ENCODE assay signal across 8 cellular contexts in the genomic region with DNA sequence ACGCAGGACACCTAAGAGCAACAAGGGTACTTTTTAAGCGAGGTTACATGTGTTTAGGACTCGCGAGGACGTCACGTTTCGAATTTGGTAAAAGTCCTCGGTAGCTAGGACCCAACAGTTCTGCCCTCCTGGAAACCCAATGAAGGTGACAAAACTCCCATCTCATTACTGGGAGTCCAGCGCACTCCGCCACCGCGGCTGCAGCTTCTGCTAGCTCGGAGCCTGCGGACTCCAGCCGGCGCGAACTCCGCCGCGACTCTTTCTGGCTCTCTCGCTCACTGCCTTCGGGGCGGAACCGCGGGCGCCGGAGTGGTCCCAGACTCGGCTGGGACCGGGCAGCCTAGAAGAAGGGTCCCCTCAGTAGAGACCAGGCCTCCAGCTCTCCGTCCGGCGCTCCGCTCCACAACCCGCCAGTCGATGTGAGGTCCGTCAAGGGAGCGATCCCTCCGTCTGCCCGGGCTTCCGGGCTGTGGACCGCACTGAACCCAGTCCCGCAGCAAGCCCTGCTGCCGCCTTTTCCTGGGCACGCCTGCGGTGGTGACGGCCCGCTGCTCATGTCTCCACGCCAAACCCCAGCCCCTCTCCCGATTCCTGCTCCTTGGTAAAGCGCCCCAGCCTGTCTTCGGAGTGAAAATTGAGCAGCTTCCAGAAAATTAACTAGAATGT. TPM values are rescaled to one million over a fixed set of nuclear protein-coding genes. Genes with fewer than 3 reads are reported as not detected.
A peak's percentile ranks its signal among the peaks of the same experiment; 100 is the strongest.
DNase-seq lines count a peak whose midpoint lies in the region; ATAC-seq and TF ChIP-seq lines count a peak whose summit lies in the region.

No MANE protein-coding gene starts in this region.

- peak in 1 of 2 donors; percentile 15 for ATAC-seq in activated T-cell treated with anti-CD3 and anti-CD28 coated beads, Interleukin-2, amount 50 U/mL, for 4 hours
- no peak for ATAC-seq in HG02642 (IDR thresholded peaks at IDR 0.05; ENCODE audit: poor library complexity, unreplicated experiment)

- no peaks in the 10 kb centered on the region for H3K36me3 ChIP-seq in left ventricle myocardium inferior
- H3K36me3 ChIP-seq in rectal smooth muscle tissue (ENCODE audit: control insufficient read depth, insufficient read depth, low read length), result no peaks in the 10 kb centered on the region

- no peaks in the 10 kb centered on the region for H3K9me3 ChIP-seq in left ventricle myocardium inferior (replicated peaks)

- peaks cover 56% of the 10 kb centered on the region for H3K4me1 ChIP-seq in left ventricle myocardium inferior
- no peaks in the 10 kb centered on the region for H3K4me1 ChIP-seq in rectal smooth muscle tissue (ENCODE audit: control insufficient read depth, insufficient read depth, low read length)

- intact Hi-C loops in left ventricle myocardium inferior (cut with micrococcal nuclease), result loop anchor here (10.0 kb wide), 1 partner anchor 617 kb away; no protein-coding TSS in a partner anchor

- peak overlapping the region; percentile 78 for H3K4me3 ChIP-seq in left ventricle myocardium inferior
- H3K4me3 ChIP-seq in rectal smooth muscle tissue (ENCODE audit: low read length), result peak overlapping the region; percentile 79

- H3K27ac ChIP-seq in left ventricle myocardium inferior (replicated peaks) (peak overlapping the region; percentile 39), rectal smooth muscle tissue (ENCODE audit: low read depth, low read length) (peak overlapping the region; percentile 65)

- no peak overlapping the region for H3K9ac ChIP-seq in rectal smooth muscle tissue (ENCODE audit: low read length)

- H3K4me1 Mint-ChIP-seq in activated T-cell treated with anti-CD3 and anti-CD28 coated beads, Interleukin-2, amount 50 U/mL, for 4 hours (ENCODE audit: low read depth), result peaks cover 50% of the 10 kb centered on the region

- TF ChIP-seq CTCF in left ventricle myocardium inferior (IDR thresholded peaks at IDR 0.05; ENCODE audit: borderline replicate concordance), result no peak

- H3K9me3 Mint-ChIP-seq in activated T-cell treated with anti-CD3 and anti-CD28 coated beads, Interleukin-2, amount 50 U/mL, for 4 hours, result no peaks in the 10 kb centered on the region

- DNase-seq in ELR (ENCODE audit: low read depth) (peak; percentile 32), left ventricle myocardium inferior (peak; percentile 33), iPS-NIHi7 (ENCODE audit: extremely low spot score) (no peak), GOT3 (lab: John Stamatoyannopoulos, UW) (no peak), cerebellum (ENCODE audit: low spot score) (no peak)
- DNase-seq in activated T-cell treated with anti-CD3 and anti-CD28 coated beads, Interleukin-2, amount 50 U/mL, for 4 hours, result no peak

- peaks cover 61% of the 10 kb centered on the region for H3K27me3 ChIP-seq in left ventricle myocardium inferior (ENCODE audit: low read depth)
- peaks cover 13% of the 10 kb centered on the region for H3K27me3 ChIP-seq in rectal smooth muscle tissue (ENCODE audit: control insufficient read depth, insufficient read depth, low read length)

- H3K36me3 Mint-ChIP-seq in activated T-cell treated with anti-CD3 and anti-CD28 coated beads, Interleukin-2, amount 50 U/mL, for 4 hours (ENCODE audit: insufficient read depth), result no peaks in the 10 kb centered on the region

- peak overlapping the region; percentile 92 for H3K4me3 Mint-ChIP-seq in activated T-cell treated with anti-CD3 and anti-CD28 coated beads, Interleukin-2, amount 50 U/mL, for 4 hours

- H3K27me3 Mint-ChIP-seq in activated T-cell treated with anti-CD3 and anti-CD28 coated beads, Interleukin-2, amount 50 U/mL, for 4 hours (ENCODE audit: low read depth), result peaks cover 63% of the 10 kb centered on the region

RNA-seq across cellular contexts. Expression of a gene that starts 3.0 kb away (rescaled TPM):
- not detected for total RNA-seq in activated T-cell treated with anti-CD3 and anti-CD28 coated beads, Interleukin-2, amount 50 U/mL, for 4 hours
- total RNA-seq in left ventricle myocardium inferior, result 2.7 TPM
- total RNA-seq in cerebellum, result 8.7 TPM

Comparison
In these comparisons a context has a peak if more than half of its experiments do, and no peak if none do; other contexts are left out.
1. DNase-seq: peak in ELR (single experiment) and left ventricle myocardium inferior (single experiment); none in activated T-cell treated with anti-CD3 and anti-CD28 coated beads, Interleukin-2, amount 50 U/mL, for 4 hours (single experiment), iPS-NIHi7 (single experiment), GOT3 (single experiment) and cerebellum (single experiment).